Comparison of ENCODE assay signal across 9 cellular contexts in the genomic region with DNA sequence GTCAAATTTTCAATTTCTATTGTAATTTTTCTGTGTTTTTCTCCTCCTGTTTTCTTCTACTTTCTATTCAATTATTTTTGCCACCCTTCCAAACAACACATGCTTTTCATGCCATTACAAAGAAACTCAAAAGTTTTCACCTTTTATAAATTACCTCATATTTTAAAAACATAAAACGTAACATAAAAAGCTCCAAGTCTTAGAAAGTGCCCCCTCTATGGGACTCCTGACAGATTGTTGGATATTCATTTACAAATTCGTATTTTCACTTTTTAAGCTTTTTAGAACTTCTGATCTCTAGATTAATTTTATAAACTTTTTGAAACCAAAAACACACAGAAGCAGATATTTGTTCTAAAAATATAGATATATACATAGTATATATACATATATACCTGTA. TPM values are rescaled to one million over a fixed set of nuclear protein-coding genes. Genes with fewer than 3 reads are reported as not detected.
DNase-seq lines count a peak whose midpoint lies in the region; ATAC-seq lines count a peak whose summit lies in the region.
"Had no signal": no experiment of that assay in that cellular context is flagged by ENCODE, and none has a peak within 500 bp of the region (broad histone marks: within the 10 kb centered on the region; RNA-seq: fewer than 3 reads in every experiment).

No MANE protein-coding gene starts in this region.

- 27% methylated on average over 2 of the region's 2 CpGs for WGBS in right cardiac atrium

- intact Hi-C loops in right cardiac atrium (cut with DNase I), result no loop called here

- H3K9ac ChIP-seq in adipocyte (ENCODE audit: low read length), result peak overlapping the region; percentile 95

- H3K27me3 ChIP-seq in H7 (ENCODE audit: control insufficient read depth, insufficient read depth, low read length), result no peaks in the 10 kb centered on the region
- no peaks in the 10 kb centered on the region for H3K27me3 ChIP-seq in adipocyte (replicated peaks; ENCODE audit: control insufficient read depth, insufficient read depth, low read length)
- H3K27me3 ChIP-seq in right cardiac atrium (ENCODE audit: control insufficient read depth, insufficient read depth), result no peaks in the 10 kb centered on the region

- H3K4me1 ChIP-seq in adipocyte (ENCODE audit: control insufficient read depth, insufficient read depth, low read length), result peaks cover 20% of the 10 kb centered on the region
- no peaks in the 10 kb centered on the region for H3K4me1 ChIP-seq in right cardiac atrium (ENCODE audit: control insufficient read depth, insufficient read depth, low read length)

- H3K4me3 ChIP-seq in H7 (ENCODE audit: insufficient read depth, low read depth, low read length), result peak overlapping the region; percentile 55
- peak overlapping the region; percentile 95 for H3K4me3 ChIP-seq in adipocyte (ENCODE audit: low read length)
- H3K4me3 ChIP-seq in right cardiac atrium (ENCODE audit: low read length), result peak overlapping the region; percentile 32
- peak overlapping the region; percentile 24 to 51 (median 42) for H3K4me3 ChIP-seq in skin epidermis

- H3K36me3 ChIP-seq in H7 (replicated peaks; ENCODE audit: control insufficient read depth, insufficient read depth, low read length) (no peaks in the 10 kb centered on the region), adipocyte (ENCODE audit: control insufficient read depth, insufficient read depth, low read length, severe bottlenecking) (peaks cover 9% of the 10 kb centered on the region)

- DNase-seq in H7, result no peak
- DNase-seq in adipocyte (ENCODE audit: low read depth), result peak; percentile 75
- no peak for DNase-seq in right cardiac atrium
- no peak for DNase-seq in COLO668 (lab: John Stamatoyannopoulos, UW; ENCODE audit: unreplicated experiment)
- no peak for DNase-seq in NCI-H2081 treated with DMSO at 0.1 percent for 48 hours (lab: John Stamatoyannopoulos, UW)
- DNase-seq: NCI-H1436 had no signal

- ATAC-seq in right cardiac atrium (no peak), HG03460 (IDR thresholded peaks at IDR 0.05; ENCODE audit: unreplicated experiment) (no peak), GM21529 (IDR thresholded peaks at IDR 0.05; ENCODE audit: unreplicated experiment) (no peak)

- H3K9me3 ChIP-seq in adipocyte (ENCODE audit: control insufficient read depth, low read length), result no peaks in the 10 kb centered on the region
- H3K9me3 ChIP-seq in right cardiac atrium (ENCODE audit: control insufficient read depth, low read length), result no peaks in the 10 kb centered on the region

- H3K27ac ChIP-seq in right cardiac atrium (ENCODE audit: low read length) (no peak overlapping the region), skin epidermis (peak overlapping the region in 15 of 21 experiments; percentile 1 to 89 (median 74))

RNA-seq across cellular contexts. Expression of a gene that starts 1.6 kb away (rescaled TPM):
- 130 and 149 TPM in 2 replicates for total RNA-seq in H7 (2014; rRNA removed; shearing (Covaris generic))
- total RNA-seq in right cardiac atrium, result 10 to 100 TPM; 10.2 to 26.6 (median 20.0) TPM
- 9.0 TPM for polyA plus RNA-seq in right cardiac atrium

Comparison
In these comparisons a context has a peak if more than half of its experiments do, and no peak if none do; other contexts are left out.
1. H3K4me3 ChIP-seq: peak in every context shown above with its lines; median percentile 95 in adipocyte; 55 in H7; 42 in skin epidermis; 32 in right cardiac atrium.